In the genomic region with DNA sequence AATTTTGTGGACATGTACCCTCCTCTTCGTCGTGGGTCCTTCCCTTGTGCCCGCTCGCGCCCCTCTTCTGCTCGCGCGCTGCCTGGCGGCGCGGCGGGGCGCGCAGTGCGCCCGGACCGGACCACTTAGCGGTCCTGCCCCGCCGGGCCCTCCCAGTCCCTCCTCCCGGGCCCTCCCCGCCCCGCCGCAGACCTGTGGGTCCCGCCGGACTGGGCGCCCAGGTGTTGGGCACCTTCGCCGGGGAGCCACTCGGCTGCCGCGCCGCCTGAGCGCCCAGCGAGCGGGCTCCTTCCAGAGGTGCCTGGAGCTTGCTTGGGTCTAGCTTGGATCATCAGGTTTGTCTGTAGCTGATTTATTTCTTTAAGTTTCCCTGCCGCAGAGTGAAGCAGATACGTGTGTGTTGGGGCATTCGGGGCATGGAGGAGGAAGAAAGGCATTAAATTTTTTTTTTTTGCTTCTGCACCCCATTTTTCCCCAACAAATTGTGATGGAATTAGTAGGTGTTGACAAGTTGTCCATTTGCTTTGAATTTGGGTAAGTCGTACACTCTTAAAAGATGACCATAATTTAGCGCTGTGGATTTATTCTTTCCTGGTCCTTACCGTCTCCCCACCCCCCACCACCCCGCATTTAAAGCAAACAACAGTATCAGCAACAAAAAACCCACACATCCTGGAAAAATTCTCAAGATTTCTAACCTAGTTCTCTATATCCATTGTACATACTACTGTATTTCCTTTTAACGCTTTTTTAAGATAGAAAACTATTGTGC, we compare ENCODE assay signal across 1 cellular context.
TF ChIP-seq lines count a peak whose summit lies in the region.

No MANE protein-coding gene starts in this region.

TF ChIP-seq in H1, 55 proteins besides CTCF, POLR2A, EP300 and RAD21:
- TF ChIP-seq RBBP5 (IDR thresholded peaks at IDR 0.05; ENCODE audit: borderline replicate concordance, low read depth, low read length): peak; percentile 90; the same call in 1 of the 2 replicates
- TF ChIP-seq HDAC6 (IDR thresholded peaks at IDR 0.05; ENCODE audit: low read depth, low read length): no peak
- TF ChIP-seq NANOG (IDR thresholded peaks at IDR 0.05; ENCODE audit: insufficient read depth, low read depth, low read length, poor library complexity, severe bottlenecking): no peak
- peak; percentile 31 for TF ChIP-seq ASH2L (IDR thresholded peaks at IDR 0.05; ENCODE audit: low read length)
TF ChIP-seq in H1: peak in this region for 2.
